ENCODE assay signal across 22 cellular contexts in genomic region chr14:104518659-104519350, GRCh38.
DNase-seq lines count a peak whose midpoint lies in the region; ATAC-seq and TF ChIP-seq lines count a peak whose summit lies in the region.
"Had no signal": no experiment of that assay in that cellular context is flagged by ENCODE, and none has a peak within 500 bp of the region (broad histone marks: within the 10 kb centered on the region; RNA-seq: fewer than 3 reads in every experiment).

No MANE protein-coding gene starts in this region.

- no peak overlapping the region for H3K27ac ChIP-seq in stomach
- H3K27ac ChIP-seq: HL-60, SJSA1 had no signal

- no peaks in the 10 kb centered on the region for H3K4me1 ChIP-seq in stomach
- H3K4me1 ChIP-seq: SJSA1 had no signal

- no peak overlapping the region for H3K4me3 ChIP-seq in stomach
- H3K4me3 ChIP-seq: SJSA1 had no signal

- intact Hi-C loops in stomach (cut with DNase I; ENCODE audit: low total_unique reads), result no loop called here

- no peaks in the 10 kb centered on the region for H3K9me3 Mint-ChIP-seq in activated naive CD4-positive, alpha-beta T cell treated with anti-CD3 and anti-CD28 coated beads, Interleukin-2, amount 50 U/mL, for 24 hours

- H3K36me3 ChIP-seq in stomach, result no peaks in the 10 kb centered on the region
- H3K36me3 ChIP-seq: SJSA1 had no signal

- TF ChIP-seq EP300 in stomach (IDR thresholded peaks at IDR 0.05), result no peak

- ATAC-seq in T-helper 17 cell (no peak), left lobe of liver (no peak)
- ATAC-seq in stimulated activated naive CD8-positive, alpha-beta T cell treated with anti-CD3 and anti-CD28 coated beads, Interleukin-15, Interleukin-2, amounts not matched to agents 100 U/mL and 50 U/mL, for 24 hours, result no peak
- ATAC-seq: PC-3 had no signal

- no peak for TF ChIP-seq POLR2A in stomach (IDR thresholded peaks at IDR 0.05)

- H3K9me3 ChIP-seq in T-helper 17 cell (ENCODE audit: control insufficient read depth, low read length, poor library complexity, severe bottlenecking) (no peaks in the 10 kb centered on the region), stomach (peaks cover 0 to 21% (median 19%) of the 10 kb centered on the region in 4 donors)
- H3K9me3 ChIP-seq: SJSA1 had no signal

- no peaks in the 10 kb centered on the region for H3K36me3 Mint-ChIP-seq in activated naive CD4-positive, alpha-beta T cell treated with anti-CD3 and anti-CD28 coated beads, Interleukin-2, amount 50 U/mL, for 24 hours
- H3K36me3 Mint-ChIP-seq in T-helper 17 cell (ENCODE audit: low read depth), result no peaks in the 10 kb centered on the region

- WGBS in stomach, 5 donors, result 80 to 88% (median 82%) methylated on average over 17 to 18 of the region's 18 CpGs

- no peaks in the 10 kb centered on the region for H3K27me3 Mint-ChIP-seq in activated naive CD4-positive, alpha-beta T cell treated with anti-CD3 and anti-CD28 coated beads, Interleukin-2, amount 50 U/mL, for 24 hours
- H3K27me3 Mint-ChIP-seq in T-helper 17 cell, result peaks cover 17% of the 10 kb centered on the region

- DNase-seq in activated naive CD4-positive, alpha-beta T cell treated with anti-CD3 and anti-CD28 coated beads, Interleukin-2, amount 50 U/mL, for 16 hours, result no peak
- DNase-seq in T-helper 17 cell (no peak), left lobe of liver (ENCODE audit: low spot score) (peak; percentile 18), stomach (peak; percentile 13), SKM-1 treated with dmso at 0.1 percent for 144 hours (lab: John Stamatoyannopoulos, UW; ENCODE audit: unreplicated experiment) (no peak)
- DNase-seq in stimulated activated naive CD8-positive, alpha-beta T cell treated with anti-CD3 and anti-CD28 coated beads, Interleukin-15, Interleukin-2, amounts not matched to agents 100 U/mL and 50 U/mL, for 24 hours, result no peak
- no peak for DNase-seq in stimulated activated CD8-positive, alpha-beta memory T cell treated with anti-CD3 and anti-CD28 coated beads, Interleukin-4, amount 100 ng/mL, for 48 hours
- DNase-seq: Calu3, DMS153, DND-41, Kasumi-1, NCI-H1092 treated with DMSO at 0.1 percent for 48 hours, NCI-H1436, NCI-H187 treated with DMSO at 0.1 percent for 48 hours, NCI-H2107, NCI-H524, NCI-H774, PC-3, Right ventricle myocardium superior had no signal

- H3K27me3 ChIP-seq in stomach, result no peaks in the 10 kb centered on the region
- H3K27me3 ChIP-seq: SJSA1 had no signal

- H3K4me1 Mint-ChIP-seq in activated naive CD4-positive, alpha-beta T cell treated with anti-CD3 and anti-CD28 coated beads, Interleukin-2, amount 50 U/mL, for 24 hours, result no peaks in the 10 kb centered on the region
- no peaks in the 10 kb centered on the region for H3K4me1 Mint-ChIP-seq in T-helper 17 cell

- H3K4me3 Mint-ChIP-seq in activated naive CD4-positive, alpha-beta T cell treated with anti-CD3 and anti-CD28 coated beads, Interleukin-2, amount 50 U/mL, for 24 hours, result no peak overlapping the region
- peak overlapping the region; percentile 28 for H3K4me3 Mint-ChIP-seq in T-helper 17 cell

- H3K27ac Mint-ChIP-seq in activated naive CD4-positive, alpha-beta T cell treated with anti-CD3 and anti-CD28 coated beads, Interleukin-2, amount 50 U/mL, for 24 hours, result peak overlapping the region; percentile 30
- no peak overlapping the region for H3K27ac Mint-ChIP-seq in T-helper 17 cell

- no peak for TF ChIP-seq CTCF in stomach (IDR thresholded peaks at IDR 0.05)

Comparison
In these comparisons a context has a peak if more than half of its experiments do, and no peak if none do; other contexts are left out.
1. DNase-seq: peak in left lobe of liver (single experiment) and stomach (single experiment); none in activated naive CD4-positive, alpha-beta T cell treated with anti-CD3 and anti-CD28 coated beads, Interleukin-2, amount 50 U/mL, for 16 hours (single experiment), T-helper 17 cell (0 of 3), SKM-1 treated with dmso at 0.1 percent for 144 hours (single experiment), stimulated activated naive CD8-positive, alpha-beta T cell treated with anti-CD3 and anti-CD28 coated beads, Interleukin-15, Interleukin-2, amounts not matched to agents 100 U/mL and 50 U/mL, for 24 hours (single experiment) and stimulated activated CD8-positive, alpha-beta memory T cell treated with anti-CD3 and anti-CD28 coated beads, Interleukin-4, amount 100 ng/mL, for 48 hours (single experiment).